In genomic region chr21:36661511-36662309, GRCh38 we compare ENCODE assay signal across 9 cellular contexts. TPM values are rescaled to one million over a fixed set of nuclear protein-coding genes. Genes with fewer than 3 reads are reported as not detected.
DNase-seq lines count a peak whose midpoint lies in the region; ATAC-seq and TF ChIP-seq lines count a peak whose summit lies in the region.
"Had no signal": no experiment of that assay in that cellular context is flagged by ENCODE, and none has a peak within 500 bp of the region (broad histone marks: within the 10 kb centered on the region; RNA-seq: fewer than 3 reads in every experiment).

No MANE protein-coding gene starts in this region.

- no peak overlapping the region for H3K4me3 ChIP-seq in NB4 (ENCODE audit: low read depth, low read length)
- H3K4me3 ChIP-seq in naive thymus-derived CD4-positive, alpha-beta T cell (ENCODE audit: low read length) = no peak overlapping the region

- H3K4me1 Mint-ChIP-seq in naive thymus-derived CD4-positive, alpha-beta T cell = no peaks in the 10 kb centered on the region

- CTCF ChIA-PET in naive thymus-derived CD4-positive, alpha-beta T cell (lab: Charles Lee) = interaction anchor here (0.8 kb wide), 1 partner anchor 46 kb away, joined by 3 read pairs; no protein-coding TSS in a partner anchor

- H3K27me3 Mint-ChIP-seq in naive thymus-derived CD4-positive, alpha-beta T cell = peaks cover 16 to 48% (median 43%) of the 10 kb centered on the region in 5 donors

- intact Hi-C loops in naive thymus-derived CD4-positive, alpha-beta T cell (cut with micrococcal nuclease) = no loop called here

- peaks cover 0 to 4% (median 0%) of the 10 kb centered on the region in 11 donors for H3K9me3 Mint-ChIP-seq in naive thymus-derived CD4-positive, alpha-beta T cell

- no peaks in the 10 kb centered on the region for H3K36me3 ChIP-seq in naive thymus-derived CD4-positive, alpha-beta T cell (ENCODE audit: control insufficient read depth in 2 of 3, insufficient read depth in 3 of 3, low read length in 3 of 3)

- H3K4me1 ChIP-seq in naive thymus-derived CD4-positive, alpha-beta T cell (ENCODE audit: control insufficient read depth in 2 of 2, insufficient read depth in 2 of 2, low read length in 2 of 2) = no peaks in the 10 kb centered on the region

- H3K27ac ChIP-seq in naive thymus-derived CD4-positive, alpha-beta T cell (ENCODE audit: low read depth, low read length) = no peak overlapping the region

- no peaks in the 10 kb centered on the region for H3K27me3 ChIP-seq in naive thymus-derived CD4-positive, alpha-beta T cell (ENCODE audit: control insufficient read depth in 2 of 2, insufficient read depth in 2 of 2, low read length in 2 of 2)

- no peak overlapping the region for H3K4me3 Mint-ChIP-seq in naive thymus-derived CD4-positive, alpha-beta T cell

- H3K36me3 Mint-ChIP-seq in naive thymus-derived CD4-positive, alpha-beta T cell = peaks cover 0 to 3% (median 0%) of the 10 kb centered on the region in 5 donors

- POLR2A ChIA-PET in naive thymus-derived CD4-positive, alpha-beta T cell (lab: Charles Lee) = no interaction called here

- ATAC-seq in naive thymus-derived CD4-positive, alpha-beta T cell = no peak
- ATAC-seq in GM18909 (IDR thresholded peaks at IDR 0.05; ENCODE audit: poor library complexity, unreplicated experiment) = no peak

- DNase-seq in DMS 273 treated with DMSO at 0.1 percent for 48 hours (lab: John Stamatoyannopoulos, UW) = peak; percentile 6
- DNase-seq in NB4 (ENCODE audit: low read depth) = peak; percentile 14
- peak; percentile 53 for DNase-seq in astrocyte of the hippocampus (ENCODE audit: low read depth, low spot score)
- peak; percentile 55 to 58 for DNase-seq in lung microvascular endothelial cell (ENCODE audit: low read depth in 2 of 2)
- no peak for DNase-seq in NOMO-1 (lab: John Stamatoyannopoulos, UW; ENCODE audit: unreplicated experiment in 2 of 2)
- no peak for DNase-seq in naive thymus-derived CD4-positive, alpha-beta T cell
- DNase-seq in occipital lobe (lab: John Stamatoyannopoulos, UW) = no peak
- DNase-seq: T-helper 2 cell had no signal

- H3K27ac Mint-ChIP-seq in naive thymus-derived CD4-positive, alpha-beta T cell = no peak overlapping the region

- no peaks in the 10 kb centered on the region for H3K9me3 ChIP-seq in naive thymus-derived CD4-positive, alpha-beta T cell (ENCODE audit: control insufficient read depth in 2 of 3, low read length in 3 of 3)

- no peak for TF ChIP-seq CTCF in NB4 (IDR thresholded peaks at IDR 0.05; ENCODE audit: low read depth, low read length)

- no peak for TF ChIP-seq POLR2A in NB4 (IDR thresholded peaks at IDR 0.05; ENCODE audit: extremely low read depth, insufficient read length)

RNA-seq across cellular contexts. Expression of gene SIM2, which starts 37.2 kb away (rescaled TPM):
- total RNA-seq in lung microvascular endothelial cell = not detected in 2 replicates
- total RNA-seq in naive thymus-derived CD4-positive, alpha-beta T cell = under 1 TPM in 1 of 5 experiments, not detected in 4; 0.12 TPM
- not detected for polyA plus RNA-seq in naive thymus-derived CD4-positive, alpha-beta T cell
- total RNA-seq in occipital lobe = not detected

Comparison
In these comparisons a context has a peak if more than half of its experiments do, and no peak if none do; other contexts are left out.
1. DNase-seq: peak in DMS 273 treated with DMSO at 0.1 percent for 48 hours (single experiment), NB4 (single experiment), astrocyte of the hippocampus (single experiment) and lung microvascular endothelial cell (2 of 2); none in NOMO-1 (0 of 2), naive thymus-derived CD4-positive, alpha-beta T cell (0 of 9) and occipital lobe (single experiment).